ENCODE assay signal across 16 cellular contexts in the genomic region with DNA sequence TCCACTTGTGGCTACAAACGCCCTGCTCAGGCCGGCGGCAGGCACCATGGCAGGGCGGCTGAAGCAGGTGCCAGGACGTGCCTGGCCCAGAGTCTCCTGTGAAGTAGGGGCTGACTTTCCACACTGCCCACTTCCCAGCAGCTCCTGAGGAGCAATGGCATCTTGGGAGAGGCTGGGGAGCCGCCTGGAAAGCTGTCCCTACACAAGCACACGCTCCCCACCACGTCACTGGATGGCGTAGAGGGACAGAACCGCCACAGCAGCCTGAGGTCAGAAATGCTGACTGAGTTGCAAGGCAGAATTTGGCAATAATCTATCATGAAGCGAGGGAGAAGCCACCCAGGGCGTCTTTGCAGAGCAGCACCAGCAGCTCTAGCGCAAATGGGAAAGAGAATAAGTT.
DNase-seq lines count a peak whose midpoint lies in the region; ATAC-seq, FAIRE-seq and TF ChIP-seq lines count a peak whose summit lies in the region.
"Had no signal": no experiment of that assay in that cellular context is flagged by ENCODE, and none has a peak within 500 bp of the region (broad histone marks: within the 10 kb centered on the region; RNA-seq: fewer than 3 reads in every experiment).

No MANE protein-coding gene starts in this region.

- no peak for FAIRE-seq in HepG2 (lab: Jason Lieb, UNC)

- no peak overlapping the region for H3K27ac Mint-ChIP-seq in endothelial cell (ENCODE audit: unreplicated experiment)
- H3K27ac Mint-ChIP-seq in immature natural killer cell = no peak overlapping the region
- H3K27ac Mint-ChIP-seq: B cell; CD8-positive, alpha-beta T cell had no signal

- POLR2A ChIA-PET in HepG2 (lab: Yijun Ruan, JAX) = interaction anchor here (1.5 kb wide), 1 partner anchor 9 kb away, joined by 3 read pairs; no protein-coding TSS in a partner anchor

- H3K4me1 Mint-ChIP-seq in endothelial cell (ENCODE audit: unreplicated experiment) (no peaks in the 10 kb centered on the region), immature natural killer cell (no peaks in the 10 kb centered on the region)
- H3K4me1 Mint-ChIP-seq: B cell had no signal

- H3K4me3 Mint-ChIP-seq in endothelial cell (ENCODE audit: unreplicated experiment) (peak overlapping the region; percentile 70), immature natural killer cell (no peak overlapping the region)
- H3K4me3 Mint-ChIP-seq: B cell; CD8-positive, alpha-beta T cell had no signal

- intact Hi-C loops in HepG2 (cut with micrococcal nuclease; ENCODE audit: unreplicated experiment) (no loop called here), right lobe of liver (cut with DNase I) (loop anchor here in 1 of 2 donors (10.0 kb wide), 2 partner anchors 74 to 76 kb away; no protein-coding TSS in a partner anchor)

- no peak overlapping the region for H4K91ac ChIP-seq in neuronal stem cell (ENCODE audit: low read depth, low read length, poor library complexity)

- H3K27ac ChIP-seq in HepG2 (ENCODE audit: extremely low read length, insufficient read depth, low read length) = no peak overlapping the region
- no peak overlapping the region for H3K27ac ChIP-seq in right lobe of liver
- H3K27ac ChIP-seq in neuronal stem cell (replicated peaks; ENCODE audit: low read length) = no peak overlapping the region
- H3K27ac ChIP-seq: BLaER1 treated with 17β-estradiol and CSF1 and Interleukin-3, amounts not matched to agents 10 nM and 100 nM; HL-60 had no signal

- H3K4me2 ChIP-seq in HepG2 (ENCODE audit: low read depth, low read length) (no peak overlapping the region), neuronal stem cell (ENCODE audit: insufficient read depth, low read length, poor library complexity, severe bottlenecking) (no peak overlapping the region)

- 98% methylated on average over 13 of the region's 13 CpGs for WGBS in HepG2 (ENCODE audit: low lambda C conversion rate)
- WGBS in right lobe of liver (ENCODE audit: insufficient coverage, low coverage, low lambda C conversion rate, missing lambda C conversion rate) = 87% methylated on average over 4 of the region's 13 CpGs
- WGBS in neuronal stem cell (ENCODE audit: extremely low coverage in 2 of 2, insufficient read length in 2 of 2, insufficient replicate concordance in 1 of 2), 2 donors = no CpG with 5 or more reads among the region's 13 CpGs

- H2BK5ac ChIP-seq in neuronal stem cell (ENCODE audit: low read length) = no peak overlapping the region

- peaks cover 21% of the 10 kb centered on the region for H3K27me3 Mint-ChIP-seq in endothelial cell (ENCODE audit: unreplicated experiment)
- peaks cover 0 to 2% (median 0%) of the 10 kb centered on the region in 3 donors for H3K27me3 Mint-ChIP-seq in immature natural killer cell (ENCODE audit: low read depth in 3 of 3)
- H3K27me3 Mint-ChIP-seq: B cell had no signal

- H3K9me3 ChIP-seq in HepG2 (ENCODE audit: low read length) = no peaks in the 10 kb centered on the region
- no peaks in the 10 kb centered on the region for H3K9me3 ChIP-seq in right lobe of liver
- peaks cover 0 to 2% of the 10 kb centered on the region in 2 donors for H3K9me3 ChIP-seq in neuronal stem cell (replicated peaks in 1 of 2; ENCODE audit: control insufficient read depth in 2 of 2, insufficient read depth in 1 of 2, low read depth in 1 of 2, low read length in 2 of 2)
- H3K9me3 ChIP-seq: BLaER1 treated with 17β-estradiol and CSF1 and Interleukin-3, amounts not matched to agents 10 nM and 100 nM had no signal

- no peaks in the 10 kb centered on the region for H4K20me1 ChIP-seq in HepG2 (ENCODE audit: insufficient read depth, low read length)

- no peak for TF ChIP-seq CTCF in HepG2 (CRISPR knock-in tag; IDR thresholded peaks at IDR 0.05)
- TF ChIP-seq CTCF in right lobe of liver (IDR thresholded peaks at IDR 0.05) = no peak
- TF ChIP-seq CTCF in endothelial cell (IDR thresholded peaks at IDR 0.05; ENCODE audit: unreplicated experiment) = no peak

- H3K9ac ChIP-seq in HepG2 (ENCODE audit: insufficient read depth, low read depth, low read length) (no peak overlapping the region), neuronal stem cell (ENCODE audit: low read depth, low read length, poor library complexity) (no peak overlapping the region)
- H3K9ac ChIP-seq: BLaER1 treated with 17β-estradiol and CSF1 and Interleukin-3, amounts not matched to agents 10 nM and 100 nM had no signal

- H2BK15ac ChIP-seq in neuronal stem cell (ENCODE audit: low read length) = no peak overlapping the region

- H3K36me3 Mint-ChIP-seq in endothelial cell (ENCODE audit: low read depth, unreplicated experiment) (peaks cover 47% of the 10 kb centered on the region), immature natural killer cell (no peaks in the 10 kb centered on the region)
- H3K36me3 Mint-ChIP-seq: CD8-positive, alpha-beta T cell had no signal

- H2BK12ac ChIP-seq in neuronal stem cell (ENCODE audit: low read length) = no peak overlapping the region

- H4K8ac ChIP-seq in neuronal stem cell (ENCODE audit: low read depth, low read length) = no peak overlapping the region

- no peak overlapping the region for H3K4ac ChIP-seq in neuronal stem cell (ENCODE audit: low read length)

- no peak overlapping the region for H3K18ac ChIP-seq in neuronal stem cell (ENCODE audit: low read length)

- no peaks in the 10 kb centered on the region for H3K79me2 ChIP-seq in HepG2 (ENCODE audit: insufficient read depth, low read length)

- H3K9me3 Mint-ChIP-seq in endothelial cell (ENCODE audit: unreplicated experiment) (no peaks in the 10 kb centered on the region), immature natural killer cell (no peaks in the 10 kb centered on the region)
- H3K9me3 Mint-ChIP-seq: CD8-positive, alpha-beta T cell had no signal

- H3K23ac ChIP-seq in neuronal stem cell (ENCODE audit: low read depth, low read length, poor library complexity) = peak overlapping the region; percentile 69

- no TSS peak for BruUV-seq in HepG2 (replicated peaks; lab: Mats Ljungman, UMichigan)

- H3K79me1 ChIP-seq in neuronal stem cell (ENCODE audit: low read depth, low read length) = no peaks in the 10 kb centered on the region

- H3K14ac ChIP-seq in neuronal stem cell (ENCODE audit: low read length) = no peak overlapping the region

- CTCF ChIA-PET in HepG2 (lab: Yijun Ruan, JAX; ENCODE audit: low intra/inter-chr PET ratio, low total read pairs) = no interaction called here

- no peak overlapping the region for H2AK5ac ChIP-seq in neuronal stem cell (ENCODE audit: low read depth, low read length)

- DNase-seq in HepG2 (ENCODE audit: low spot score) (no peak), right lobe of liver (no peak), endothelial cell (ENCODE audit: low spot score) (no peak), neuronal stem cell (ENCODE audit: low spot score) (no peak), immature natural killer cell (no peak)
- DNase-seq in stimulated activated CD4-positive, alpha-beta T cell treated with anti-CD3 and anti-CD28 coated beads, Interleukin-1b, Interleukin-23, amount 100 ng/mL, for 48 hours = no peak
- DNase-seq: Calu3; CD8-positive, alpha-beta T cell; DMS79 treated with DMSO at 0.1 percent for 48 hours; GF-D8; HCEC 1CT; IMR-90 had no signal

- H3K4me1 ChIP-seq in HepG2 (ENCODE audit: insufficient read depth, low read length) (no peaks in the 10 kb centered on the region), right lobe of liver (peaks cover 0 to 7% (median 0%) of the 10 kb centered on the region in 4 donors), neuronal stem cell (ENCODE audit: control insufficient read depth in 2 of 2, insufficient read depth in 1 of 2, low read depth in 1 of 2, low read length in 2 of 2) (no peaks in the 10 kb centered on the region)

- H2AFZ ChIP-seq in HepG2 (ENCODE audit: low read length) = no peak overlapping the region
- H2AFZ ChIP-seq in neuronal stem cell (ENCODE audit: low read length) = no peak overlapping the region

- ATAC-seq in HepG2 (no peak), right lobe of liver (no peak)
- ATAC-seq in activated CD4-positive, CD25-positive, alpha-beta regulatory T cell treated with anti-CD3 and anti-CD28 coated beads, Interleukin-2, amount 50 U/mL, for 24 hours = no peak
- ATAC-seq: CD8-positive, alpha-beta T cell had no signal

- TF ChIP-seq RAD21 in HepG2 (CRISPR knock-in tag; IDR thresholded peaks at IDR 0.05) = no peak

- H3K27me3 ChIP-seq in HepG2 (ENCODE audit: control insufficient read depth in 1 of 2, insufficient read depth in 2 of 2, low read length in 2 of 2) (no peaks in the 10 kb centered on the region), right lobe of liver (no peaks in the 10 kb centered on the region), neuronal stem cell (ENCODE audit: control insufficient read depth in 3 of 3, insufficient read depth in 3 of 3, low read depth in 1 of 3, low read length in 3 of 3) (no peaks in the 10 kb centered on the region)
- H3K27me3 ChIP-seq: BLaER1 treated with 17β-estradiol and CSF1 and Interleukin-3, amounts not matched to agents 10 nM and 100 nM had no signal

- TF ChIP-seq POLR2A in HepG2 (IDR thresholded peaks at IDR 0.05; ENCODE audit: insufficient read depth in 1 of 2, low read depth in 2 of 2, low read length in 2 of 2) (no peak), right lobe of liver (IDR thresholded peaks at IDR 0.05) (no peak)

- H3K36me3 ChIP-seq in HepG2 (replicated peaks in 1 of 2; ENCODE audit: control insufficient read depth in 1 of 2, insufficient read depth in 2 of 2, low read length in 2 of 2) = peaks cover 22 to 40% of the 10 kb centered on the region in 2 experiments
- H3K36me3 ChIP-seq in right lobe of liver = no peaks in the 10 kb centered on the region
- peaks cover 20 to 90% of the 10 kb centered on the region in 2 donors for H3K36me3 ChIP-seq in neuronal stem cell (replicated peaks in 1 of 2; ENCODE audit: control insufficient read depth in 2 of 2, insufficient read depth in 2 of 2, low read length in 2 of 2)
- H3K36me3 ChIP-seq: BLaER1 treated with 17β-estradiol and CSF1 and Interleukin-3, amounts not matched to agents 10 nM and 100 nM had no signal

- in situ Hi-C loops in HepG2 (cut with HindIII; ENCODE audit: extremely low pct_ligation_motif_present, low pct_unique_long_range_greater_than_20kb) = no loop called here

- no peak overlapping the region for H2BK120ac ChIP-seq in neuronal stem cell (ENCODE audit: low read depth, low read length)

- H3K4me3 ChIP-seq in HepG2 (replicated peaks in 1 of 3; ENCODE audit: insufficient read depth in 1 of 3, low read depth in 2 of 3, low read length in 3 of 3) = no peak overlapping the region
- H3K4me3 ChIP-seq in right lobe of liver = no peak overlapping the region
- no peak overlapping the region for H3K4me3 ChIP-seq in neuronal stem cell (ENCODE audit: low read length in 2 of 2)
- H3K4me3 ChIP-seq: BLaER1 treated with 17β-estradiol and CSF1 and Interleukin-3, amounts not matched to agents 10 nM and 100 nM had no signal

- TF ChIP-seq EP300 in HepG2 (IDR thresholded peaks at IDR 0.05; ENCODE audit: low read depth in 2 of 2, low read length in 2 of 2) = no peak
- TF ChIP-seq EP300 in HepG2 (CRISPR knock-in tag; IDR thresholded peaks at IDR 0.05; ENCODE audit: borderline replicate concordance) = no peak

TF ChIP-seq in HepG2, 621 proteins besides CTCF, POLR2A, EP300 and RAD21:
- TF ChIP-seq FOSL1 (CRISPR knock-in tag; IDR thresholded peaks at IDR 0.05; ENCODE audit: borderline replicate concordance) (no peak), AGO2 (optimal IDR thresholded peaks at IDR 0.05; ENCODE audit: low read depth, low read length) (peak; percentile 58)
TF ChIP-seq in HepG2: peak in this region for 1.
